Comparison of ENCODE assay signal across 8 cellular contexts in genomic region chr11:14905104-14906033, GRCh38.
DNase-seq lines count a peak whose midpoint lies in the region; ATAC-seq, FAIRE-seq and TF ChIP-seq lines count a peak whose summit lies in the region.

No MANE protein-coding gene starts in this region.

- H3K4me3 ChIP-seq in brain microvascular endothelial cell (ENCODE audit: low read depth, low read length), result peak overlapping the region; percentile 68

- TF ChIP-seq CTCF in brain microvascular endothelial cell (IDR thresholded peaks at IDR 0.05; ENCODE audit: low read depth, low read length, missing control alignments), result peak; percentile 74

- FAIRE-seq in urothelium cell line (lab: Jason Lieb, UNC), result no peak

- in situ Hi-C loops in brain microvascular endothelial cell (cut with HindIII; ENCODE audit: low pct_ligation_motif_present, low sequenced_read_pairs), result no loop called here

- DNase-seq in T-helper 2 cell (peak; percentile 43 to 92 (median 68)), brain microvascular endothelial cell (no peak), left kidney (ENCODE audit: low read depth, low spot score) (peak; percentile 82), urothelium cell line (ENCODE audit: low spot score) (no peak), NCI-H345 (lab: John Stamatoyannopoulos, UW) (no peak)
- peak; percentile 48 to 64 (median 48) for DNase-seq in stimulated activated CD4-positive, alpha-beta T cell treated with anti-CD3 and anti-CD28 coated beads, TNF-alpha, amount 100 ng/mL, for 48 hours (ENCODE audit: low read depth in 3 of 3)

- H3K27ac ChIP-seq in brain microvascular endothelial cell, result no peak overlapping the region

- ATAC-seq in GM18868 (IDR thresholded peaks at IDR 0.05; ENCODE audit: unreplicated experiment) (peak; percentile 71), HG03066 (IDR thresholded peaks at IDR 0.05; ENCODE audit: low read depth, unreplicated experiment) (peak; percentile 53)

- no peaks in the 10 kb centered on the region for H3K27me3 ChIP-seq in brain microvascular endothelial cell (replicated peaks)

- no peaks in the 10 kb centered on the region for H3K36me3 ChIP-seq in brain microvascular endothelial cell (replicated peaks)

Comparison
In these comparisons a context has a peak if more than half of its experiments do, and no peak if none do; other contexts are left out.
1. DNase-seq: peak in T-helper 2 cell (5 of 5), left kidney (single experiment) and stimulated activated CD4-positive, alpha-beta T cell treated with anti-CD3 and anti-CD28 coated beads, TNF-alpha, amount 100 ng/mL, for 48 hours (3 of 3); none in brain microvascular endothelial cell (single experiment), urothelium cell line (single experiment) and NCI-H345 (single experiment).